In genomic region chr4:31088600-31089230, GRCh38 we compare ENCODE assay signal across 12 cellular contexts.
DNase-seq lines count a peak whose midpoint lies in the region; ATAC-seq and TF ChIP-seq lines count a peak whose summit lies in the region.
"Had no signal": no experiment of that assay in that cellular context is flagged by ENCODE, and none has a peak within 500 bp of the region (broad histone marks: within the 10 kb centered on the region; RNA-seq: fewer than 3 reads in every experiment).

No MANE protein-coding gene starts in this region.

- H3K27ac Mint-ChIP-seq in stimulated activated memory B cell treated with anti-CD40 and anti-IgM and Interleukin-4, amounts not matched to agents 10 μg/mL and 1 μg/mL and 100 μg/mL, for 72 hours, result no peak overlapping the region
- H3K27ac Mint-ChIP-seq: activated naive CD4-positive, alpha-beta T cell treated with anti-CD3 and anti-CD28 coated beads for 36 hours had no signal

- no TSS peak for BruUV-seq in Panc1 (replicated peaks; lab: Mats Ljungman, UMichigan)

- H3K36me3 ChIP-seq in Panc1 (ENCODE audit: control insufficient read depth, insufficient read depth, low read length), result no peaks in the 10 kb centered on the region

- H3K9me3 Mint-ChIP-seq in stimulated activated memory B cell treated with anti-CD40 and anti-IgM and Interleukin-4, amounts not matched to agents 10 μg/mL and 1 μg/mL and 100 μg/mL, for 72 hours, result peaks cover 10% of the 10 kb centered on the region

- no peak overlapping the region for H3K4me3 Mint-ChIP-seq in stimulated activated memory B cell treated with anti-CD40 and anti-IgM and Interleukin-4, amounts not matched to agents 10 μg/mL and 1 μg/mL and 100 μg/mL, for 72 hours
- H3K4me3 Mint-ChIP-seq: activated naive CD4-positive, alpha-beta T cell treated with anti-CD3 and anti-CD28 coated beads for 36 hours had no signal

- ATAC-seq in GM18868 (IDR thresholded peaks at IDR 0.05; ENCODE audit: unreplicated experiment), result peak; percentile 82
- 0 out of 2 replicates have a peak, but pooled peaks have one; percentile 48 for ATAC-seq in Panc1
- no peak for ATAC-seq in HG02973 (IDR thresholded peaks at IDR 0.05; ENCODE audit: unreplicated experiment)
- ATAC-seq in stimulated activated memory B cell treated with anti-CD40 and anti-IgM and Interleukin-4, amounts not matched to agents 10 μg/mL and 1 μg/mL and 100 μg/mL, for 72 hours, result no peak

- TF ChIP-seq CTCF in Panc1 (IDR thresholded peaks at IDR 0.05) (no peak), fibroblast of mammary gland (conservative IDR thresholded peaks at IDR 0.05; ENCODE audit: control insufficient read depth, insufficient read depth, low read depth, low read length) (no peak)

- no peak for DNase-seq in Panc1 (ENCODE audit: low read depth, low spot score)
- peak; percentile 35 for DNase-seq in fibroblast of mammary gland (ENCODE audit: low read depth)
- DNase-seq in pulmonary artery endothelial cell (ENCODE audit: low read depth, low spot score), result peak; percentile 60
- DNase-seq in NCI-H2171 (lab: John Stamatoyannopoulos, UW), result no peak
- no peak for DNase-seq in superior temporal gyrus (ENCODE audit: extremely low spot score)
- DNase-seq: activated naive CD4-positive, alpha-beta T cell treated with anti-CD3 and anti-CD28 coated beads for 36 hours; effector CD8-positive, alpha-beta T cell; NCI-H524; stimulated activated CD4-positive, alpha-beta T cell treated with anti-CD3 and anti-CD28 coated beads, Interleukin-12 subunit alpha, Interleukin-12 subunit beta, amount 100 ng/mL, for 4 hours had no signal

- H3K9me3 ChIP-seq in Panc1 (ENCODE audit: control insufficient read depth, insufficient read depth, low read depth, low read length), result no peaks in the 10 kb centered on the region

- in situ Hi-C loops in Panc1 (cut with HindIII; ENCODE audit: low pct_unique_long_range_greater_than_20kb, low sequenced_read_pairs), result no loop called here

- H3K27ac ChIP-seq in Panc1 (ENCODE audit: low read length), result 0 out of 2 replicates have a peak overlapping the region, but pooled peaks have one; percentile 7

- H3K4me1 ChIP-seq in Panc1 (ENCODE audit: control insufficient read depth, insufficient read depth, low read length), result no peaks in the 10 kb centered on the region; the same call in 1 of the 2 replicates

- POLR2A ChIA-PET in Panc1 (lab: Charles Lee), result no interaction called here

- intact Hi-C loops in Panc1 (cut with micrococcal nuclease; ENCODE audit: unreplicated experiment), result no loop called here

- CTCF ChIA-PET in Panc1 (lab: Charles Lee), result no interaction called here

- H3K36me3 Mint-ChIP-seq in stimulated activated memory B cell treated with anti-CD40 and anti-IgM and Interleukin-4, amounts not matched to agents 10 μg/mL and 1 μg/mL and 100 μg/mL, for 72 hours, result no peaks in the 10 kb centered on the region

- H3K27me3 Mint-ChIP-seq in stimulated activated memory B cell treated with anti-CD40 and anti-IgM and Interleukin-4, amounts not matched to agents 10 μg/mL and 1 μg/mL and 100 μg/mL, for 72 hours, result no peaks in the 10 kb centered on the region

- H3K4me1 Mint-ChIP-seq in stimulated activated memory B cell treated with anti-CD40 and anti-IgM and Interleukin-4, amounts not matched to agents 10 μg/mL and 1 μg/mL and 100 μg/mL, for 72 hours, result no peaks in the 10 kb centered on the region

- H3K4me3 ChIP-seq in Panc1 (ENCODE audit: low read depth in 2 of 2, low read length in 2 of 2), result no peak overlapping the region
- no peak overlapping the region for H3K4me3 ChIP-seq in fibroblast of mammary gland (ENCODE audit: control insufficient read depth, low read depth, low read length)

- no peaks in the 10 kb centered on the region for H3K27me3 ChIP-seq in Panc1 (ENCODE audit: control insufficient read depth, insufficient read depth, low read length)

Comparison
In these comparisons a context has a peak if more than half of its experiments do, and no peak if none do; other contexts are left out.
1. ATAC-seq: peak in GM18868 (single experiment) and Panc1 (single experiment); none in HG02973 (single experiment) and stimulated activated memory B cell treated with anti-CD40 and anti-IgM and Interleukin-4, amounts not matched to agents 10 μg/mL and 1 μg/mL and 100 μg/mL, for 72 hours (single experiment).
2. DNase-seq: peak in fibroblast of mammary gland (single experiment) and pulmonary artery endothelial cell (single experiment); none in Panc1 (single experiment), NCI-H2171 (single experiment) and superior temporal gyrus (single experiment).